ENCODE assay signal across 8 cellular contexts in the genomic region with DNA sequence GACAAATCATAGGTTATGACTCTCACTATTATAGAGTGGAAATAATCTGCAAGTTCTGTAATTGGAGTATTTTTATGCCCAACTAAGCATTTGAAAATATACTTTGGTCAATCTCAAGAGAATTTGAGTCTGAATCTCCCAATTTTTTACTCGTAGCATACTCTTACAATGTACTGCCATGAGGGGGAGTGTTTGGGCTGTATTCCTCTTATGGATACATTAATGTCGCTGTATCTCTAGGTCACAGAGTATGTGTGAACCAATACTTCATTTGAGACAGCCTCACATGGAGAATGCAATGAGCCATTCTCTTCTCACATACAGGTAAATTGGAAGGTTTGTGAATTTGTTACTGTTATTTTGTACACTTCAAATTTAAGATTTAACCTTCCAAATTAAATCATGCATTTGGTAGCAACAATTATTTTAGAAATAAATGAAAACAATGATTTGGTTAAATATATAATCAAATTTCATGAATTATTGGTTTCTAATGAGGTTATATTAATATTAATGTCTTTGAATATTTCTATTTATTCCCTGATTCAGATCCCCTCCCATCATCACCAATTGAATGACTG. TPM values are rescaled to one million over a fixed set of nuclear protein-coding genes. Genes with fewer than 3 reads are reported as not detected.
DNase-seq lines count a peak whose midpoint lies in the region; ATAC-seq and TF ChIP-seq lines count a peak whose summit lies in the region.

No MANE protein-coding gene starts in this region.

- DNase-seq in DMS 273 treated with DMSO at 0.1 percent for 48 hours (lab: John Stamatoyannopoulos, UW) (peak; percentile 21), NCI-H2107 treated with DMSO at 0.1 percent for 48 hours (lab: John Stamatoyannopoulos, UW; ENCODE audit: unreplicated experiment) (peak; percentile 93), WTC11 (ENCODE audit: low spot score) (no peak), foreskin keratinocyte (peak in 1 of 2 donors; percentile 20), pons (ENCODE audit: low spot score) (peak; percentile 88)
- DNase-seq in stimulated activated CD4-positive, alpha-beta T cell treated with anti-CD3 and anti-CD28 coated beads, Interleukin-2, amount 100 ng/mL, for 48 hours: no peak

- H3K4me1 Mint-ChIP-seq in WTC11: peaks cover 30% of the 10 kb centered on the region

- H3K4me1 ChIP-seq in foreskin keratinocyte: no peaks in the 10 kb centered on the region

- no peak overlapping the region for H3K4me3 Mint-ChIP-seq in WTC11

- H3K27ac ChIP-seq in foreskin keratinocyte: no peak overlapping the region

- H3K27ac Mint-ChIP-seq in WTC11: no peak overlapping the region

- CTCF ChIA-PET in WTC11 (lab: Charles Lee): interaction anchor here (0.7 to 1.3 kb wide), 5 partner anchors 34 to 216 kb away, joined by 3 to 11 read pairs (median 5); a partner anchor contains a TSS

- no peaks in the 10 kb centered on the region for H3K9me3 Mint-ChIP-seq in WTC11

- H3K27me3 Mint-ChIP-seq in WTC11 (ENCODE audit: low read depth): no peaks in the 10 kb centered on the region

- TF ChIP-seq CTCF in WTC11 (IDR thresholded peaks at IDR 0.05) (peak; percentile 28; the same call in 1 of the 2 replicates), foreskin keratinocyte (conservative IDR thresholded peaks at IDR 0.05) (peak; percentile 91)

- no peaks in the 10 kb centered on the region for H3K36me3 Mint-ChIP-seq in WTC11

- peak; percentile 97 for ATAC-seq in GM19025 (IDR thresholded peaks at IDR 0.05; ENCODE audit: low read depth, unreplicated experiment)
- ATAC-seq in HG03097 (IDR thresholded peaks at IDR 0.05; ENCODE audit: low FRiP score, unreplicated experiment): peak; percentile 93
- ATAC-seq in WTC11: peak; percentile 93
- peak; percentile 89 for ATAC-seq in foreskin keratinocyte

- H3K27me3 ChIP-seq in foreskin keratinocyte: peaks cover 3% of the 10 kb centered on the region

- POLR2A ChIA-PET in WTC11 (lab: Charles Lee): no interaction called here

TF ChIP-seq in WTC11, 78 proteins besides CTCF, POLR2A, EP300 and RAD21:
- no peak for TF ChIP-seq SMAD3 (CRISPR knock-in tag; IDR thresholded peaks at IDR 0.05; ENCODE audit: borderline replicate concordance)
- TF ChIP-seq, protein P1, sequence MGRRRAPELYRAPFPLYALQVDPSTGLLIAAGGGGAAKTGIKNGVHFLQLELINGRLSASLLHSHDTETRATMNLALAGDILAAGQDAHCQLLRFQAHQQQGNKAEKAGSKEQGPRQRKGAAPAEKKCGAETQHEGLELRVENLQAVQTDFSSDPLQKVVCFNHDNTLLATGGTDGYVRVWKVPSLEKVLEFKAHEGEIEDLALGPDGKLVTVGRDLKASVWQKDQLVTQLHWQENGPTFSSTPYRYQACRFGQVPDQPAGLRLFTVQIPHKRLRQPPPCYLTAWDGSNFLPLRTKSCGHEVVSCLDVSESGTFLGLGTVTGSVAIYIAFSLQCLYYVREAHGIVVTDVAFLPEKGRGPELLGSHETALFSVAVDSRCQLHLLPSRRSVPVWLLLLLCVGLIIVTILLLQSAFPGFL (CRISPR knock-in tag; IDR thresholded peaks at IDR 0.05; ENCODE audit: borderline replicate concordance): no peak
- TF ChIP-seq, protein P2, sequence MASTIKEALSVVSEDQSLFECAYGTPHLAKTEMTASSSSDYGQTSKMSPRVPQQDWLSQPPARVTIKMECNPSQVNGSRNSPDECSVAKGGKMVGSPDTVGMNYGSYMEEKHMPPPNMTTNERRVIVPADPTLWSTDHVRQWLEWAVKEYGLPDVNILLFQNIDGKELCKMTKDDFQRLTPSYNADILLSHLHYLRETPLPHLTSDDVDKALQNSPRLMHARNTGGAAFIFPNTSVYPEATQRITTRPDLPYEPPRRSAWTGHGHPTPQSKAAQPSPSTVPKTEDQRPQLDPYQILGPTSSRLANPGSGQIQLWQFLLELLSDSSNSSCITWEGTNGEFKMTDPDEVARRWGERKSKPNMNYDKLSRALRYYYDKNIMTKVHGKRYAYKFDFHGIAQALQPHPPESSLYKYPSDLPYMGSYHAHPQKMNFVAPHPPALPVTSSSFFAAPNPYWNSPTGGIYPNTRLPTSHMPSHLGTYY (CRISPR knock-in tag; IDR thresholded peaks at IDR 0.05): no peak
- TF ChIP-seq NR2C2 (CRISPR knock-in tag; IDR thresholded peaks at IDR 0.05): no peak
- TF ChIP-seq HMGA2 (CRISPR knock-in tag; IDR thresholded peaks at IDR 0.05): no peak
- no peak for TF ChIP-seq FOXP1 (CRISPR knock-in tag; IDR thresholded peaks at IDR 0.05; ENCODE audit: borderline replicate concordance)
- TF ChIP-seq, protein P3, sequence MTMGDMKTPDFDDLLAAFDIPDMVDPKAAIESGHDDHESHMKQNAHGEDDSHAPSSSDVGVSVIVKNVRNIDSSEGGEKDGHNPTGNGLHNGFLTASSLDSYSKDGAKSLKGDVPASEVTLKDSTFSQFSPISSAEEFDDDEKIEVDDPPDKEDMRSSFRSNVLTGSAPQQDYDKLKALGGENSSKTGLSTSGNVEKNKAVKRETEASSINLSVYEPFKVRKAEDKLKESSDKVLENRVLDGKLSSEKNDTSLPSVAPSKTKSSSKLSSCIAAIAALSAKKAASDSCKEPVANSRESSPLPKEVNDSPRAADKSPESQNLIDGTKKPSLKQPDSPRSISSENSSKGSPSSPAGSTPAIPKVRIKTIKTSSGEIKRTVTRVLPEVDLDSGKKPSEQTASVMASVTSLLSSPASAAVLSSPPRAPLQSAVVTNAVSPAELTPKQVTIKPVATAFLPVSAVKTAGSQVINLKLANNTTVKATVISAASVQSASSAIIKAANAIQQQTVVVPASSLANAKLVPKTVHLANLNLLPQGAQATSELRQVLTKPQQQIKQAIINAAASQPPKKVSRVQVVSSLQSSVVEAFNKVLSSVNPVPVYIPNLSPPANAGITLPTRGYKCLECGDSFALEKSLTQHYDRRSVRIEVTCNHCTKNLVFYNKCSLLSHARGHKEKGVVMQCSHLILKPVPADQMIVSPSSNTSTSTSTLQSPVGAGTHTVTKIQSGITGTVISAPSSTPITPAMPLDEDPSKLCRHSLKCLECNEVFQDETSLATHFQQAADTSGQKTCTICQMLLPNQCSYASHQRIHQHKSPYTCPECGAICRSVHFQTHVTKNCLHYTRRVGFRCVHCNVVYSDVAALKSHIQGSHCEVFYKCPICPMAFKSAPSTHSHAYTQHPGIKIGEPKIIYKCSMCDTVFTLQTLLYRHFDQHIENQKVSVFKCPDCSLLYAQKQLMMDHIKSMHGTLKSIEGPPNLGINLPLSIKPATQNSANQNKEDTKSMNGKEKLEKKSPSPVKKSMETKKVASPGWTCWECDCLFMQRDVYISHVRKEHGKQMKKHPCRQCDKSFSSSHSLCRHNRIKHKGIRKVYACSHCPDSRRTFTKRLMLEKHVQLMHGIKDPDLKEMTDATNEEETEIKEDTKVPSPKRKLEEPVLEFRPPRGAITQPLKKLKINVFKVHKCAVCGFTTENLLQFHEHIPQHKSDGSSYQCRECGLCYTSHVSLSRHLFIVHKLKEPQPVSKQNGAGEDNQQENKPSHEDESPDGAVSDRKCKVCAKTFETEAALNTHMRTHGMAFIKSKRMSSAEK (CRISPR knock-in tag; IDR thresholded peaks at IDR 0.05; ENCODE audit: borderline replicate concordance): no peak
- TF ChIP-seq FOXK1 (CRISPR knock-in tag; IDR thresholded peaks at IDR 0.05): no peak
- TF ChIP-seq, protein P4, sequence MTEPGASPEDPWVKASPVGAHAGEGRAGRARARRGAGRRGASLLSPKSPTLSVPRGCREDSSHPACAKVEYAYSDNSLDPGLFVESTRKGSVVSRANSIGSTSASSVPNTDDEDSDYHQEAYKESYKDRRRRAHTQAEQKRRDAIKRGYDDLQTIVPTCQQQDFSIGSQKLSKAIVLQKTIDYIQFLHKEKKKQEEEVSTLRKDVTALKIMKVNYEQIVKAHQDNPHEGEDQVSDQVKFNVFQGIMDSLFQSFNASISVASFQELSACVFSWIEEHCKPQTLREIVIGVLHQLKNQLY (CRISPR knock-in tag; IDR thresholded peaks at IDR 0.05): no peak
- no peak for TF ChIP-seq ZBTB21 (CRISPR knock-in tag; IDR thresholded peaks at IDR 0.05; ENCODE audit: borderline replicate concordance)
- TF ChIP-seq, protein P5, sequence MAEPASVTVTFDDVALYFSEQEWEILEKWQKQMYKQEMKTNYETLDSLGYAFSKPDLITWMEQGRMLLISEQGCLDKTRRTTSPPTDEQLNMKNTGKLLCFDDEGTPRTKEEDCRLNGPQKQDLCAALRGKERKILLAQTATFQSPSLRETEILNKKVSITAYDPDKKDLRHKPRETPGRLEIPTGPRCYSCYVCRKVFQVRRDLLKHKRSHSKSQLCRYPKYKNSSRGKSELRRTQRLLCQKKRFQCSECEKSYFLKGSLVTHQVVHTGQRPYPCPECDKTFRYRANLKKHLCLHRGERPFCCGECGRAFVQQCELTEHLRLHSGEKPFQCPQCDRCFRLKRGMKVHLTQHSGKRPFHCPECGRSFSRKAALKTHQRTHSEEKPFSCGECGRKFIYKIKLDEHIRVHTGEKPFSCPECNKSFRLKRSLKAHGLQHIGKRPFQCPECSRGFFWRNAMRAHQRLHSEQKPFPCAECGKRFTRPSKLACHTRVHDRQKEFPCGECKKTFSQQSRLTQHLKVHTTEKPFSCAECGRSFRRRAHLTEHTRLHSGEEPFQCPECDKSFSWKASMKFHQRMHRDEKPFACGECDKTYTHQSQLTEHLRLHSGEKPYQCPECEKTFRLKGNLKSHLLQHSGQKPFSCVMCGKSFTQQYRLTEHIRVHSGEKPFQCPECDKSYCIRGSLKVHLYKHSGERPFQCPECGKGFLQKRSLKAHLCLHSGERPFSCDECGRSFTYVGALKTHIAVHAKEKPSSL (CRISPR knock-in tag; conservative IDR thresholded peaks at IDR 0.05): no peak
- no peak for TF ChIP-seq IRF2 (CRISPR knock-in tag; IDR thresholded peaks at IDR 0.05; ENCODE audit: borderline replicate concordance, low read depth)
- no peak for TF ChIP-seq ZNF263 (CRISPR knock-in tag; IDR thresholded peaks at IDR 0.05; ENCODE audit: low read depth)
TF ChIP-seq in WTC11: peak in this region for 0.

RNA-seq across cellular contexts. Expression of a gene that starts 5.5 kb away (rescaled TPM):
- total RNA-seq in WTC11 (2021): 46.8 to 56.1 TPM (median 54.1 TPM) in 3 replicates
- 0.11 and 0.14 TPM in 2 replicates for total RNA-seq in foreskin keratinocyte
- polyA plus RNA-seq in foreskin keratinocyte: 0.03 and 0.12 TPM in 2 replicates

RNA-seq across cellular contexts. Expression of a gene that starts 33.4 kb away (rescaled TPM):
- 1.4 to 3.5 TPM (median 2.5 TPM) in 3 replicates for total RNA-seq in WTC11 (2021)
- total RNA-seq in foreskin keratinocyte: not detected in 2 replicates
- not detected in 2 replicates for polyA plus RNA-seq in foreskin keratinocyte

Comparison
In these comparisons a context has a peak if more than half of its experiments do, and no peak if none do; other contexts are left out.
1. DNase-seq: peak in DMS 273 treated with DMSO at 0.1 percent for 48 hours (single experiment), NCI-H2107 treated with DMSO at 0.1 percent for 48 hours (single experiment) and pons (single experiment); none in WTC11 (single experiment) and stimulated activated CD4-positive, alpha-beta T cell treated with anti-CD3 and anti-CD28 coated beads, Interleukin-2, amount 100 ng/mL, for 48 hours (0 of 2).
2. RNA of a gene that starts 5.5 kb away (total RNA-seq): 46.8 to 56.1 TPM in WTC11; 0.11 to 0.14 TPM in foreskin keratinocyte; every median in the first group is over 10 times any median in the second.
3. Peak in every context shown above with its lines, with median percentiles within 50 percentile points of each other: ATAC-seq.